ENCODE assay signal across 12 cellular contexts in genomic region chr6:56247654-56248122, GRCh38. TPM values are rescaled to one million over a fixed set of nuclear protein-coding genes. Genes with fewer than 3 reads are reported as not detected.
DNase-seq lines count a peak whose midpoint lies in the region; ATAC-seq and TF ChIP-seq lines count a peak whose summit lies in the region.
"Had no signal": no experiment of that assay in that cellular context is flagged by ENCODE, and none has a peak within 500 bp of the region (broad histone marks: within the 10 kb centered on the region; RNA-seq: fewer than 3 reads in every experiment).

No MANE protein-coding gene starts in this region.

- H3K9me3 ChIP-seq in heart right ventricle (no peaks in the 10 kb centered on the region), uterus (no peaks in the 10 kb centered on the region), T-helper 17 cell (ENCODE audit: control insufficient read depth, low read length, poor library complexity, severe bottlenecking) (no peaks in the 10 kb centered on the region)

- peaks cover 13% of the 10 kb centered on the region for H3K4me1 Mint-ChIP-seq in neural crest cell
- no peaks in the 10 kb centered on the region for H3K4me1 Mint-ChIP-seq in T-helper 17 cell
- H3K4me1 Mint-ChIP-seq: activated CD4-positive, alpha-beta T cell treated with anti-CD3 and anti-CD28 coated beads for 36 hours; activated naive CD4-positive, alpha-beta T cell treated with anti-CD3 and anti-CD28 coated beads, Interleukin-2, amount 50 U/mL, for 24 hours had no signal

- no peaks in the 10 kb centered on the region for H3K9me3 Mint-ChIP-seq in neural crest cell
- H3K9me3 Mint-ChIP-seq: activated naive CD4-positive, alpha-beta T cell treated with anti-CD3 and anti-CD28 coated beads, Interleukin-2, amount 50 U/mL, for 24 hours had no signal

- no peak for TF ChIP-seq POLR2A in uterus (IDR thresholded peaks at IDR 0.05)

- H3K27me3 ChIP-seq in heart right ventricle (peaks cover 0 to 17% (median 0%) of the 10 kb centered on the region in 7 donors), uterus (no peaks in the 10 kb centered on the region)

- peaks cover 0 to 30% (median 7%) of the 10 kb centered on the region in 9 donors for H3K4me1 ChIP-seq in heart right ventricle
- H3K4me1 ChIP-seq in uterus = no peaks in the 10 kb centered on the region

- TF ChIP-seq CTCF in heart right ventricle (IDR thresholded peaks at IDR 0.05) (no peak), foreskin fibroblast (IDR thresholded peaks at IDR 0.05; ENCODE audit: low read depth, low read length) (no peak), neural crest cell (conservative IDR thresholded peaks at IDR 0.05) (peak; percentile 4), uterus (IDR thresholded peaks at IDR 0.05) (no peak)

- peak overlapping the region; percentile 26 to 63 (median 52) for H3K4me3 ChIP-seq in heart right ventricle
- peak overlapping the region; percentile 50 to 70 for H3K4me3 ChIP-seq in foreskin fibroblast (ENCODE audit: low read depth in 1 of 2, low read length in 2 of 2)
- peak overlapping the region; percentile 48 to 51 for H3K4me3 ChIP-seq in uterus

- H3K27ac ChIP-seq in heart right ventricle (peak overlapping the region in 1 of 10 donors; percentile 5), uterus (peak overlapping the region; percentile 76 to 79)

- H3K36me3 ChIP-seq in heart right ventricle = no peaks in the 10 kb centered on the region
- H3K36me3 ChIP-seq in uterus = no peaks in the 10 kb centered on the region

- intact Hi-C loops in heart right ventricle (cut with DNase I) (no loop called here), cardiac septum (cut with DNase I) (no loop called here), uterus (cut with DNase I; ENCODE audit: low total_unique reads) (no loop called here)

- peak in 1 of 8 donors; percentile 7 for ATAC-seq in heart right ventricle
- no peak for ATAC-seq in T-helper 17 cell
- no peak for ATAC-seq in GM19023 (IDR thresholded peaks at IDR 0.05; ENCODE audit: unreplicated experiment)
- ATAC-seq: activated CD4-positive, alpha-beta T cell treated with anti-CD3 and anti-CD28 coated beads for 36 hours had no signal

- 22 to 24% methylated on average over 12 of the region's 12 CpGs for WGBS in heart right ventricle, 2 donors

- H3K36me3 Mint-ChIP-seq in neural crest cell (ENCODE audit: low read depth) (no peaks in the 10 kb centered on the region), T-helper 17 cell (ENCODE audit: low read depth) (no peaks in the 10 kb centered on the region)
- H3K36me3 Mint-ChIP-seq: activated naive CD4-positive, alpha-beta T cell treated with anti-CD3 and anti-CD28 coated beads, Interleukin-2, amount 50 U/mL, for 24 hours had no signal

- DNase-seq in heart right ventricle (no peak), cardiac septum (ENCODE audit: low spot score) (no peak), foreskin fibroblast (no peak), neural crest cell (ENCODE audit: low read depth, low spot score) (no peak), uterus (no peak), T-helper 17 cell (no peak), activated T-cell treated with anti-CD3 and anti-CD28 coated beads for 4 hours (no peak)
- DNase-seq: activated CD4-positive, alpha-beta T cell treated with anti-CD3 and anti-CD28 coated beads for 36 hours; GDM1; SHP77 had no signal

- peak overlapping the region; percentile 84 for H3K4me3 Mint-ChIP-seq in neural crest cell
- no peak overlapping the region for H3K4me3 Mint-ChIP-seq in T-helper 17 cell
- H3K4me3 Mint-ChIP-seq: activated CD4-positive, alpha-beta T cell treated with anti-CD3 and anti-CD28 coated beads for 36 hours; activated naive CD4-positive, alpha-beta T cell treated with anti-CD3 and anti-CD28 coated beads, Interleukin-2, amount 50 U/mL, for 24 hours had no signal

- H3K27me3 Mint-ChIP-seq in neural crest cell (ENCODE audit: low read depth) (peaks cover 57% of the 10 kb centered on the region), T-helper 17 cell (no peaks in the 10 kb centered on the region)

- H3K27ac Mint-ChIP-seq in neural crest cell (ENCODE audit: unreplicated experiment) (no peak overlapping the region), T-helper 17 cell (no peak overlapping the region)
- H3K27ac Mint-ChIP-seq: activated CD4-positive, alpha-beta T cell treated with anti-CD3 and anti-CD28 coated beads for 36 hours; activated naive CD4-positive, alpha-beta T cell treated with anti-CD3 and anti-CD28 coated beads, Interleukin-2, amount 50 U/mL, for 24 hours had no signal

RNA-seq across cellular contexts. Expression of gene COL21A1, which starts 0.3 kb away (rescaled TPM):
- total RNA-seq in heart right ventricle = 100 to 1,000 TPM in 4 of 10 donors, 10 to 100 TPM in 6; 11.0 to 171 (median 94.0) TPM
- polyA plus RNA-seq in heart right ventricle = 10 to 100 TPM; 14.3 to 46.7 TPM
- 87.3 TPM for total RNA-seq in cardiac septum
- total RNA-seq in neural crest cell = not detected in 2 replicates
- total RNA-seq in uterus = 100 to 1,000 TPM in 1 of 4 donors, 10 to 100 TPM in 1, 1 to 10 TPM in 2; 2.4 to 135 (median 18.4) TPM
- not detected for total RNA-seq in T-helper 17 cell
- total RNA-seq: activated CD4-positive, alpha-beta T cell treated with anti-CD3 and anti-CD28 coated beads for 36 hours had no signal
